Comparison of ENCODE assay signal across 1 cellular context in the genomic region with DNA sequence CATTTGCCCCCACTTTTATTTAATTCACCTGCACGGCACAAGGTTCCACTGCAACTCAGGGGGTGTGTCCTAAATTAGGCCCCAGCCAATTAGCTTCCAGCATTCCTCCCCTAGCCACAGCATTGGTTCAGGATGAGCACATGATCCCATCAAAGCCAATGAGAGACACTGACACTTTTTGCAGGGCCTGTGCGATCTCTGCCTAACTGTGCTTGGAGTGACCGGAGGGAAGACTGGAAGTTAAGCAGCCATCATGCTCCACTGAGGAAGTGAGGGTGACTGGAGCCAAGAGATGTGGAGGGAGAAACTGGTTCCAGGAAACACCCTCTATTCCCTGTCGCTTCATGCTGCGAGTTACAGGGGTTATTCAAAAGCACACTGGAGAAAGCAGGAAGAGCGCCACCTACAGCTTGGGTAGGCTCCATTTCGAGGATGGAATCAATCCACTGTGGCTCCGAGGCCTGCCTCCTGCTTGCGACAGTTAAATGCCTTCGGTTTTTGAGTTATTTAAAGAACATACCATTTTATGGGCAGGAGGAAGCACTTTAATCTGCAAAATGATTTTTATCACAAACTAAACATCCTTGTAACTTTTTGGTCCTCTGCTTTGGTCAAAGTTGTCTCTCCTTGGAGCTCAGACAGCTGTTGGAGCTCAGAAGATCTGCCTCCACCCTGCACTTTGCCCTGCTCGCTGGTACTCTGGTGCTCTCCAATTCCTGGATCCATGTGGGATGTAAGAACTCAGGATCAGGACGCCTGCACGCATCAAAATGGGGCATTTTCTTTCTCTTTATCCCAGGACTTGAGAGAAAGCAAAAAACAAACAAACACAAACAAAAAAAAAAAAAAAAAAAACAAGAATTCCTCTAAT.
TF ChIP-seq lines count a peak whose summit lies in the region.

No MANE protein-coding gene starts in this region.

TF ChIP-seq in HepG2, 621 proteins besides CTCF, POLR2A, EP300 and RAD21:
- TF ChIP-seq ZNF296 (CRISPR knock-in tag; conservative IDR thresholded peaks at IDR 0.05) = no peak
- TF ChIP-seq HCFC1 (IDR thresholded peaks at IDR 0.05; ENCODE audit: low read depth, low read length) = no peak
- TF ChIP-seq, protein P1, sequence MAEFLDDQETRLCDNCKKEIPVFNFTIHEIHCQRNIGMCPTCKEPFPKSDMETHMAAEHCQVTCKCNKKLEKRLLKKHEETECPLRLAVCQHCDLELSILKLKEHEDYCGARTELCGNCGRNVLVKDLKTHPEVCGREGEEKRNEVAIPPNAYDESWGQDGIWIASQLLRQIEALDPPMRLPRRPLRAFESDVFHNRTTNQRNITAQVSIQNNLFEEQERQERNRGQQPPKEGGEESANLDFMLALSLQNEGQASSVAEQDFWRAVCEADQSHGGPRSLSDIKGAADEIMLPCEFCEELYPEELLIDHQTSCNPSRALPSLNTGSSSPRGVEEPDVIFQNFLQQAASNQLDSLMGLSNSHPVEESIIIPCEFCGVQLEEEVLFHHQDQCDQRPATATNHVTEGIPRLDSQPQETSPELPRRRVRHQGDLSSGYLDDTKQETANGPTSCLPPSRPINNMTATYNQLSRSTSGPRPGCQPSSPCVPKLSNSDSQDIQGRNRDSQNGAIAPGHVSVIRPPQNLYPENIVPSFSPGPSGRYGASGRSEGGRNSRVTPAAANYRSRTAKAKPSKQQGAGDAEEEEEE (CRISPR knock-in tag; IDR thresholded peaks at IDR 0.05; ENCODE audit: borderline replicate concordance) = no peak
- no peak for TF ChIP-seq ZFP37 (CRISPR knock-in tag; IDR thresholded peaks at IDR 0.05; ENCODE audit: borderline replicate concordance)
- TF ChIP-seq ZNF20 (CRISPR knock-in tag; IDR thresholded peaks at IDR 0.05) = no peak
- TF ChIP-seq ZNF326 (CRISPR knock-in tag; IDR thresholded peaks at IDR 0.05; ENCODE audit: borderline replicate concordance) = no peak
- TF ChIP-seq, protein P2, sequence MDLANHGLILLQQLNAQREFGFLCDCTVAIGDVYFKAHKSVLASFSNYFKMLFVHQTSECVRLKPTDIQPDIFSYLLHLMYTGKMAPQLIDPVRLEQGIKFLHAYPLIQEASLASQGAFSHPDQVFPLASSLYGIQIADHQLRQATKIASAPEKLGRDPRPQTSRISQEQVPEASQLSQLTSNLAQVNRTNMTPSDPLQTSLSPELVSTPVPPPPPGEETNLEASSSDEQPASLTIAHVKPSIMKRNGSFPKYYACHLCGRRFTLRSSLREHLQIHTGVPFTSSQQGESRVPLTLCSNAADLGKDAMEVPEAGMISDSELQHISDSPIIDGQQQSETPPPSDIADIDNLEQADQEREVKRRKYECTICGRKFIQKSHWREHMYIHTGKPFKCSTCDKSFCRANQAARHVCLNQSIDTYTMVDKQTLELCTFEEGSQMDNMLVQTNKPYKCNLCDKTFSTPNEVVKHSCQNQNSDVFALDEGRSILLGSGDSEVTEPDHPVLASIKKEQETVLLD (CRISPR knock-in tag; IDR thresholded peaks at IDR 0.05; ENCODE audit: low read depth) = no peak
- TF ChIP-seq ZNF383 (CRISPR knock-in tag; IDR thresholded peaks at IDR 0.05; ENCODE audit: borderline replicate concordance) = no peak
- TF ChIP-seq SNAPC4 (CRISPR knock-in tag; IDR thresholded peaks at IDR 0.05) = no peak
- no peak for TF ChIP-seq DR1 (CRISPR knock-in tag; IDR thresholded peaks at IDR 0.05)
- no peak for TF ChIP-seq ZNF18 (CRISPR knock-in tag; IDR thresholded peaks at IDR 0.05; ENCODE audit: insufficient replicate concordance)
- TF ChIP-seq NR2F6 (IDR thresholded peaks at IDR 0.05) = no peak
- TF ChIP-seq NR2F6 (CRISPR knock-in tag; IDR thresholded peaks at IDR 0.05) = no peak
- no peak for TF ChIP-seq ZNF17 (CRISPR knock-in tag; IDR thresholded peaks at IDR 0.05)
- TF ChIP-seq GTF3A (CRISPR knock-in tag; conservative IDR thresholded peaks at IDR 0.05) = no peak
- TF ChIP-seq, protein P3, sequence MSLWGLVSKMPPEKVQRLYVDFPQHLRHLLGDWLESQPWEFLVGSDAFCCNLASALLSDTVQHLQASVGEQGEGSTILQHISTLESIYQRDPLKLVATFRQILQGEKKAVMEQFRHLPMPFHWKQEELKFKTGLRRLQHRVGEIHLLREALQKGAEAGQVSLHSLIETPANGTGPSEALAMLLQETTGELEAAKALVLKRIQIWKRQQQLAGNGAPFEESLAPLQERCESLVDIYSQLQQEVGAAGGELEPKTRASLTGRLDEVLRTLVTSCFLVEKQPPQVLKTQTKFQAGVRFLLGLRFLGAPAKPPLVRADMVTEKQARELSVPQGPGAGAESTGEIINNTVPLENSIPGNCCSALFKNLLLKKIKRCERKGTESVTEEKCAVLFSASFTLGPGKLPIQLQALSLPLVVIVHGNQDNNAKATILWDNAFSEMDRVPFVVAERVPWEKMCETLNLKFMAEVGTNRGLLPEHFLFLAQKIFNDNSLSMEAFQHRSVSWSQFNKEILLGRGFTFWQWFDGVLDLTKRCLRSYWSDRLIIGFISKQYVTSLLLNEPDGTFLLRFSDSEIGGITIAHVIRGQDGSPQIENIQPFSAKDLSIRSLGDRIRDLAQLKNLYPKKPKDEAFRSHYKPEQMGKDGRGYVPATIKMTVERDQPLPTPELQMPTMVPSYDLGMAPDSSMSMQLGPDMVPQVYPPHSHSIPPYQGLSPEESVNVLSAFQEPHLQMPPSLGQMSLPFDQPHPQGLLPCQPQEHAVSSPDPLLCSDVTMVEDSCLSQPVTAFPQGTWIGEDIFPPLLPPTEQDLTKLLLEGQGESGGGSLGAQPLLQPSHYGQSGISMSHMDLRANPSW (CRISPR knock-in tag; IDR thresholded peaks at IDR 0.05; ENCODE audit: borderline replicate concordance) = no peak
- TF ChIP-seq, protein P4, sequence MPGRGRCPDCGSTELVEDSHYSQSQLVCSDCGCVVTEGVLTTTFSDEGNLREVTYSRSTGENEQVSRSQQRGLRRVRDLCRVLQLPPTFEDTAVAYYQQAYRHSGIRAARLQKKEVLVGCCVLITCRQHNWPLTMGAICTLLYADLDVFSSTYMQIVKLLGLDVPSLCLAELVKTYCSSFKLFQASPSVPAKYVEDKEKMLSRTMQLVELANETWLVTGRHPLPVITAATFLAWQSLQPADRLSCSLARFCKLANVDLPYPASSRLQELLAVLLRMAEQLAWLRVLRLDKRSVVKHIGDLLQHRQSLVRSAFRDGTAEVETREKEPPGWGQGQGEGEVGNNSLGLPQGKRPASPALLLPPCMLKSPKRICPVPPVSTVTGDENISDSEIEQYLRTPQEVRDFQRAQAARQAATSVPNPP (CRISPR knock-in tag; IDR thresholded peaks at IDR 0.05) = no peak
- TF ChIP-seq, protein P5, sequence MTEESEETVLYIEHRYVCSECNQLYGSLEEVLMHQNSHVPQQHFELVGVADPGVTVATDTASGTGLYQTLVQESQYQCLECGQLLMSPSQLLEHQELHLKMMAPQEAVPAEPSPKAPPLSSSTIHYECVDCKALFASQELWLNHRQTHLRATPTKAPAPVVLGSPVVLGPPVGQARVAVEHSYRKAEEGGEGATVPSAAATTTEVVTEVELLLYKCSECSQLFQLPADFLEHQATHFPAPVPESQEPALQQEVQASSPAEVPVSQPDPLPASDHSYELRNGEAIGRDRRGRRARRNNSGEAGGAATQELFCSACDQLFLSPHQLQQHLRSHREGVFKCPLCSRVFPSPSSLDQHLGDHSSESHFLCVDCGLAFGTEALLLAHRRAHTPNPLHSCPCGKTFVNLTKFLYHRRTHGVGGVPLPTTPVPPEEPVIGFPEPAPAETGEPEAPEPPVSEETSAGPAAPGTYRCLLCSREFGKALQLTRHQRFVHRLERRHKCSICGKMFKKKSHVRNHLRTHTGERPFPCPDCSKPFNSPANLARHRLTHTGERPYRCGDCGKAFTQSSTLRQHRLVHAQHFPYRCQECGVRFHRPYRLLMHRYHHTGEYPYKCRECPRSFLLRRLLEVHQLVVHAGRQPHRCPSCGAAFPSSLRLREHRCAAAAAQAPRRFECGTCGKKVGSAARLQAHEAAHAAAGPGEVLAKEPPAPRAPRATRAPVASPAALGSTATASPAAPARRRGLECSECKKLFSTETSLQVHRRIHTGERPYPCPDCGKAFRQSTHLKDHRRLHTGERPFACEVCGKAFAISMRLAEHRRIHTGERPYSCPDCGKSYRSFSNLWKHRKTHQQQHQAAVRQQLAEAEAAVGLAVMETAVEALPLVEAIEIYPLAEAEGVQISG (CRISPR knock-in tag; IDR thresholded peaks at IDR 0.05) = no peak
- no peak for TF ChIP-seq ZNF607 (CRISPR knock-in tag; IDR thresholded peaks at IDR 0.05; ENCODE audit: borderline replicate concordance)
- TF ChIP-seq BCL6 (CRISPR knock-in tag; IDR thresholded peaks at IDR 0.05) = no peak
- TF ChIP-seq HIVEP1 (CRISPR knock-in tag; IDR thresholded peaks at IDR 0.05) = no peak
